Comparison of ENCODE assay signal across 27 cellular contexts in genomic region chr17:50710650-50711049, GRCh38. TPM values are rescaled to one million over a fixed set of nuclear protein-coding genes. Genes with fewer than 3 reads are reported as not detected.
"Had no signal": no experiment of that assay in that cellular context is flagged by ENCODE, and none has a peak within 500 bp of the region (broad histone marks: within the 10 kb centered on the region; RNA-seq: fewer than 3 reads in every experiment).

No MANE protein-coding gene starts in this region.

- H3K9me3 ChIP-seq: body of pancreas, colonic mucosa, esophagus muscularis mucosa, left lung, prostate gland, suprapubic skin, upper lobe of left lung had no signal

- H3K4me1 ChIP-seq: colonic mucosa had no signal

- H3K4me3 ChIP-seq: body of pancreas, colonic mucosa, esophagus muscularis mucosa, left lung, prostate gland, SK-N-MC, suprapubic skin, upper lobe of left lung had no signal

- H3K27me3 ChIP-seq: body of pancreas, colonic mucosa, esophagus muscularis mucosa, left lung, suprapubic skin, upper lobe of left lung had no signal

- H3K27ac ChIP-seq: body of pancreas, colonic mucosa, left lung, prostate gland, SK-N-MC, suprapubic skin, upper lobe of left lung had no signal

- H3K36me3 Mint-ChIP-seq: naive B cell had no signal

- ATAC-seq: activated naive CD4-positive, alpha-beta T cell treated with anti-CD3 and anti-CD28 coated beads, Interleukin-2, amount 50 U/mL, for 72 hours; body of pancreas; left lung; right cardiac atrium had no signal

- DNase-seq: activated B cell treated with CpG ODN at 0.5 μM for 24 hours; activated CD4-positive, alpha-beta T cell treated with anti-CD3 and anti-CD28 coated beads for 48 hours; activated effector memory CD4-positive, alpha-beta T cell treated with Interleukin-2 at 50 U/mL for 16 hours; activated T-cell treated with anti-CD3 and anti-CD28 coated beads for 4 hours; amygdala; body of pancreas; central memory CD4-positive, alpha-beta T cell; colonic mucosa; effector CD4-positive, alpha-beta T cell; hypothalamus; kidney; left lung; naive B cell; nucleus accumbens; right cardiac atrium; small intestine; stimulated activated CD4-positive, alpha-beta T cell treated with anti-CD3 and anti-CD28 coated beads, Interleukin-4, amount 100 ng/mL, for 4 hours; stimulated activated CD8-positive, alpha-beta memory T cell treated with anti-CD3 and anti-CD28 coated beads, Interleukin-4, amount 100 ng/mL, for 48 hours; T1000; upper lobe of left lung had no signal

- H3K4me3 Mint-ChIP-seq: activated B cell treated with CpG ODN at 0.5 μM for 24 hours; stimulated activated naive CD8-positive, alpha-beta T cell treated with anti-CD3 and anti-CD28 coated beads, Interleukin-15, Interleukin-2, amounts not matched to agents 100 ng/mL and 50 ng/mL, for 24 hours had no signal

- H3K9me3 Mint-ChIP-seq: activated B cell treated with CpG ODN at 0.5 μM for 24 hours; activated naive CD4-positive, alpha-beta T cell treated with anti-CD3 and anti-CD28 coated beads, Interleukin-2, amount 50 U/mL, for 72 hours; naive B cell; stimulated activated naive CD8-positive, alpha-beta T cell treated with anti-CD3 and anti-CD28 coated beads, Interleukin-15, Interleukin-2, amounts not matched to agents 100 ng/mL and 50 ng/mL, for 24 hours had no signal

- H3K36me3 ChIP-seq: colonic mucosa, esophagus muscularis mucosa, left lung, prostate gland, suprapubic skin, upper lobe of left lung had no signal

- H3K27me3 Mint-ChIP-seq: activated B cell treated with CpG ODN at 0.5 μM for 24 hours; naive B cell; stimulated activated naive CD8-positive, alpha-beta T cell treated with anti-CD3 and anti-CD28 coated beads, Interleukin-15, Interleukin-2, amounts not matched to agents 100 ng/mL and 50 ng/mL, for 24 hours had no signal

RNA-seq across cellular contexts. Expression of gene ANKRD40CL, which starts 56.7 kb away (rescaled TPM):
- total RNA-seq: activated CD8-positive, alpha-beta memory T cell treated with anti-CD3 and anti-CD28 coated beads for 36 hours; activated naive CD4-positive, alpha-beta T cell treated with anti-CD3 and anti-CD28 coated beads, Interleukin-2, amount 50 U/mL, for 72 hours; kidney; left lung; prostate gland; right cardiac atrium; suprapubic skin; upper lobe of left lung had no signal
- polyA plus RNA-seq: right cardiac atrium had no signal
